In the genomic region with DNA sequence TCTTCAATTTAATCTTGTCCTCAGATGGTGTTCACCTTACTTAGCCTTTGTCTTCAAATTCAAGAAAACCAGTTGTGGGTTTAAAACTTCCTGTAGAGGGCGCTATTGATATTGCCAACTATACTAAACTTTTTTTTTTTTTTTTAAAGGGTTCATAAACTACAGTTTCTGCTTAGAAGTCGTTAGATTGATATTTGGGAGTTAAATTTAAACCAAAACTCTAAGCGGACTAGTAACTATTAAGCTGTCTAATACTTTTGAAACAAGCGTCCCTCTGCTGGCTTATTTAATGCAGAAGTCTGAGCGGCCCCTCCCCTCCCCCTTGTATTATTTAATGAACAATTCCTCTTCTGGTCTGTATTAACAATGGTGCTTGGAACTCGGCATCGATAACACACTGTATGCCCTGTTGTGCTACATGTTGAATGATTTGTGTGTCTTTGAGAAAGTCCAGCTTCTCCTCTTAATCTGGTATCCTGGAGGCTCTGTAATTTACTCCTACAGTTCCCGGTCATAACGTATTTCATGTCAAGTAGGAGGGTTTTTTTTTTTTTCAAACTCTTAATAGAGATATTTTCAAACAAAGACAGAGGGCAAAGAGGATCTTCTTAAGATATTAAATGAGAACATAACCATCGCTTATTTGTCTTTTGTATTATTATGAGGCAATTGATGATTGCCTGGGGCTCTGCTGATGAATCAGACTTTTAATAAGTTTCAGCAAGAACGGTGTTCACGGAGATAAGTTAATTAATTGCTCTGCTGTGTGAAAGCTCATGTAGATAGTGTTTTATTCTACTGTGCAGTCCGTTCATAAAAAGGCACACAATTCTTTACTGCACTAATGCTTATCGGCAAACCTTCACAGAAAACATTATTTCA, we compare ENCODE assay signal across 8 cellular contexts. TPM values are rescaled to one million over a fixed set of nuclear protein-coding genes. Genes with fewer than 3 reads are reported as not detected.
DNase-seq lines count a peak whose midpoint lies in the region; ATAC-seq and TF ChIP-seq lines count a peak whose summit lies in the region.

No MANE protein-coding gene starts in this region.

- H3K36me3 ChIP-seq in MG63 (no peaks in the 10 kb centered on the region; the same call in 1 of the 2 replicates), esophagus squamous epithelium (no peaks in the 10 kb centered on the region)

- H3K4me3 ChIP-seq in MG63: peak overlapping the region; percentile 39
- H3K4me3 ChIP-seq in esophagus squamous epithelium: peak overlapping the region in 3 of 4 donors; percentile 28 to 46 (median 30)

- intact Hi-C loops in esophagus squamous epithelium (cut with DNase I): loop anchor here (10.0 kb wide), 2 partner anchors 235 to 465 kb away; no protein-coding TSS in a partner anchor

- H3K27me3 ChIP-seq in MG63 (no peaks in the 10 kb centered on the region), esophagus squamous epithelium (no peaks in the 10 kb centered on the region)

- POLR2A ChIA-PET in RWPE1 (lab: Yijun Ruan, JAX; ENCODE audit: low non-redundant PET): no interaction called here

- peaks cover 4% of the 10 kb centered on the region for H3K9me3 ChIP-seq in MG63
- no peaks in the 10 kb centered on the region for H3K9me3 ChIP-seq in esophagus squamous epithelium

- H3K27ac Mint-ChIP-seq in nephron progenitor cell: no peak overlapping the region

- peaks cover 3% of the 10 kb centered on the region for H3K9me3 Mint-ChIP-seq in nephron progenitor cell

- H3K4me1 Mint-ChIP-seq in nephron progenitor cell: peaks cover 27% of the 10 kb centered on the region

- no peak for ATAC-seq in GM18907 (IDR thresholded peaks at IDR 0.05; ENCODE audit: unreplicated experiment)
- ATAC-seq in HG02981 (IDR thresholded peaks at IDR 0.05; ENCODE audit: unreplicated experiment): no peak

- H3K36me3 Mint-ChIP-seq in nephron progenitor cell (ENCODE audit: low read depth): no peaks in the 10 kb centered on the region

- H3K27me3 Mint-ChIP-seq in nephron progenitor cell (ENCODE audit: low read depth, poor library complexity): peaks cover 8% of the 10 kb centered on the region

- WGBS in esophagus squamous epithelium, 2 donors: 6 to 13% methylated on average over 14 of the region's 14 CpGs

- H3K4me1 ChIP-seq in esophagus squamous epithelium: peaks cover 0 to 12% (median 2%) of the 10 kb centered on the region in 3 donors

- no peak for TF ChIP-seq POLR2A in esophagus squamous epithelium (IDR thresholded peaks at IDR 0.05)

- H3K27ac ChIP-seq in RWPE1 (no peak overlapping the region), esophagus squamous epithelium (peak overlapping the region in 2 of 4 donors; percentile 31 to 39)

- CTCF ChIA-PET in RWPE1 (lab: Yijun Ruan, JAX): interaction anchor here (0.5 to 2.2 kb wide), 21 partner anchors 11 to 1992 kb away, joined by 3 to 8 read pairs (median 3); no protein-coding TSS in a partner anchor

- DNase-seq in EL (peak; percentile 65), MG63 (no peak), RWPE1 (ENCODE audit: low spot score) (no peak), esophagus squamous epithelium (lab: John Stamatoyannopoulos, UW) (no peak), nephron progenitor cell (peak; percentile 14)
- no peak for DNase-seq in activated CD8-positive, alpha-beta memory T cell treated with anti-CD3 and anti-CD28 coated beads for 24 hours

- H3K4me3 Mint-ChIP-seq in nephron progenitor cell: peak overlapping the region; percentile 55

- TF ChIP-seq CTCF in RWPE1 (conservative IDR thresholded peaks at IDR 0.05; ENCODE audit: low read depth) (peak; percentile 90), esophagus squamous epithelium (IDR thresholded peaks at IDR 0.05) (peak; percentile 47 to 83 (median 69)), nephron progenitor cell (IDR thresholded peaks at IDR 0.05) (peak; percentile 86)

RNA-seq across cellular contexts. Expression of a gene that starts 22.6 kb away (rescaled TPM):
- 18.5 and 19.4 TPM in 2 replicates for total RNA-seq in MG63 (2014; rRNA removed; shearing (Covaris generic); ENCODE audit: low replicate concordance)
- total RNA-seq in esophagus squamous epithelium: 1 to 10 TPM in 3 of 4 donors, under 1 TPM in 1; 0.30 to 5.0 (median 2.2) TPM

Comparison
In these comparisons a context has a peak if more than half of its experiments do, and no peak if none do; other contexts are left out.
1. DNase-seq: peak in EL (single experiment) and nephron progenitor cell (single experiment); none in MG63 (single experiment), RWPE1 (single experiment), esophagus squamous epithelium (single experiment) and activated CD8-positive, alpha-beta memory T cell treated with anti-CD3 and anti-CD28 coated beads for 24 hours (single experiment).
2. Peak in every context shown above with its lines, with median percentiles within 50 percentile points of each other: CTCF ChIP-seq.